In genomic region chr1:232553050-232553754, GRCh38 we compare ENCODE assay signal across 13 cellular contexts.
DNase-seq lines count a peak whose midpoint lies in the region; ATAC-seq and TF ChIP-seq lines count a peak whose summit lies in the region.
"Had no signal": no experiment of that assay in that cellular context is flagged by ENCODE, and none has a peak within 500 bp of the region (broad histone marks: within the 10 kb centered on the region; RNA-seq: fewer than 3 reads in every experiment).

No MANE protein-coding gene starts in this region.

- intact Hi-C loops in left ventricle myocardium inferior (cut with micrococcal nuclease): no loop called here
- intact Hi-C loops in CD4-positive, alpha-beta T cell (cut with DNase I, micrococcal nuclease): no loop called here

- H3K36me3 ChIP-seq in left ventricle myocardium inferior: no peaks in the 10 kb centered on the region
- H3K36me3 ChIP-seq: Peyer's patch had no signal

- H3K27ac ChIP-seq in left ventricle myocardium inferior (replicated peaks): peak overlapping the region; percentile 77
- H3K27ac ChIP-seq in CD4-positive, alpha-beta T cell (ENCODE audit: low read depth, low read length): no peak overlapping the region
- H3K27ac ChIP-seq: parathyroid adenoma had no signal

- no peaks in the 10 kb centered on the region for H3K9me3 Mint-ChIP-seq in CD4-positive, alpha-beta T cell
- no peaks in the 10 kb centered on the region for H3K9me3 Mint-ChIP-seq in immature natural killer cell
- H3K9me3 Mint-ChIP-seq: CD14-positive monocyte had no signal

- no peak for TF ChIP-seq CTCF in left ventricle myocardium inferior (IDR thresholded peaks at IDR 0.05; ENCODE audit: borderline replicate concordance)
- TF ChIP-seq CTCF in CD4-positive, alpha-beta T cell (IDR thresholded peaks at IDR 0.05): no peak

- CTCF ChIA-PET in CD4-positive, alpha-beta T cell (lab: Charles Lee): no interaction called here

- no peak overlapping the region for H3K4me3 Mint-ChIP-seq in CD4-positive, alpha-beta T cell
- no peak overlapping the region for H3K4me3 Mint-ChIP-seq in immature natural killer cell
- H3K4me3 Mint-ChIP-seq: CD14-positive monocyte had no signal

- no peaks in the 10 kb centered on the region for H3K27me3 ChIP-seq in left ventricle myocardium inferior (ENCODE audit: low read depth)
- H3K27me3 ChIP-seq in CD4-positive, alpha-beta T cell (ENCODE audit: control insufficient read depth, insufficient read depth, low read length): peaks cover 4% of the 10 kb centered on the region
- H3K27me3 ChIP-seq: Peyer's patch had no signal

- H3K4me3 ChIP-seq in left ventricle myocardium inferior: peak overlapping the region; percentile 31
- H3K4me3 ChIP-seq: Peyer's patch had no signal

- H3K9me3 ChIP-seq in left ventricle myocardium inferior (replicated peaks): no peaks in the 10 kb centered on the region
- no peaks in the 10 kb centered on the region for H3K9me3 ChIP-seq in CD4-positive, alpha-beta T cell (ENCODE audit: control insufficient read depth, low read length)
- H3K9me3 ChIP-seq: Peyer's patch had no signal

- peaks cover 95% of the 10 kb centered on the region for H3K4me1 ChIP-seq in left ventricle myocardium inferior
- H3K4me1 ChIP-seq: parathyroid adenoma had no signal

- POLR2A ChIA-PET in CD4-positive, alpha-beta T cell (lab: Charles Lee): no interaction called here

- H3K4me1 Mint-ChIP-seq in CD4-positive, alpha-beta T cell (ENCODE audit: low read depth): peaks cover 8% of the 10 kb centered on the region
- peaks cover 4 to 14% of the 10 kb centered on the region in 2 donors for H3K4me1 Mint-ChIP-seq in immature natural killer cell
- H3K4me1 Mint-ChIP-seq: CD14-positive monocyte had no signal

- DNase-seq in H4 (ENCODE audit: low spot score) (peak; percentile 36), amniotic epithelial cell (ENCODE audit: low read depth) (peak; percentile 47), left ventricle myocardium inferior (peak; percentile 87), pulmonary artery endothelial cell (ENCODE audit: low read depth, low spot score) (peak; percentile 41), Kasumi-1 (lab: John Stamatoyannopoulos, UW) (no peak), immature natural killer cell (no peak), NCI-H1417 (lab: John Stamatoyannopoulos, UW) (no peak)
- no peak for DNase-seq in CD4-positive, alpha-beta T cell
- DNase-seq: activated effector memory CD4-positive, alpha-beta T cell treated with anti-CD3 and anti-CD28 coated beads, Interleukin-2, amount 50 U/mL, for 16 hours; NCI-H2171; Peyer's patch had no signal

- H3K27me3 Mint-ChIP-seq in CD4-positive, alpha-beta T cell: no peaks in the 10 kb centered on the region
- peaks cover 5 to 9% (median 8%) of the 10 kb centered on the region in 3 donors for H3K27me3 Mint-ChIP-seq in immature natural killer cell (ENCODE audit: low read depth in 3 of 3)

- H3K36me3 Mint-ChIP-seq in CD4-positive, alpha-beta T cell (ENCODE audit: low read depth): no peaks in the 10 kb centered on the region
- peaks cover 0 to 3% (median 0%) of the 10 kb centered on the region in 3 donors for H3K36me3 Mint-ChIP-seq in immature natural killer cell
- H3K36me3 Mint-ChIP-seq: CD14-positive monocyte had no signal

- no peak for ATAC-seq in CD4-positive, alpha-beta T cell (ENCODE audit: poor library complexity)

- no peak overlapping the region for H3K27ac Mint-ChIP-seq in CD4-positive, alpha-beta T cell
- no peak overlapping the region for H3K27ac Mint-ChIP-seq in immature natural killer cell

Comparison
In these comparisons a context has a peak if more than half of its experiments do, and no peak if none do; other contexts are left out.
1. DNase-seq: peak in H4 (single experiment), amniotic epithelial cell (single experiment), left ventricle myocardium inferior (single experiment) and pulmonary artery endothelial cell (single experiment); none in Kasumi-1 (0 of 2), CD4-positive, alpha-beta T cell (0 of 10), immature natural killer cell (0 of 3) and NCI-H1417 (0 of 3).